1 cellular context compared by ENCODE assay signal in genomic region chr15:78131295-78132021, GRCh38.
TF ChIP-seq lines count a peak whose summit lies in the region.

Gene CIB2, minus strand, starts transcription at chr15:78131445. Its CDS starts 230 bp downstream, at chr15:78131215.

TF ChIP-seq in K562, 482 proteins besides CTCF, POLR2A, EP300 and RAD21 (continued from another document and continues in another):
- TF ChIP-seq THRB (CRISPR knock-in tag; conservative IDR thresholded peaks at IDR 0.05): no peak
- peak; percentile 82 for TF ChIP-seq FIP1L1 (IDR thresholded peaks at IDR 0.05; ENCODE audit: low read depth, low read length, poor library complexity, severe bottlenecking)
- peak in 1 of 2 experiments; percentile 30; a peak in 1 of 4 replicates for TF ChIP-seq SIN3A (IDR thresholded peaks at IDR 0.05; ENCODE audit: borderline replicate concordance in 2 of 2, control insufficient read depth in 1 of 2, low read depth in 2 of 2, low read length in 2 of 2)
- TF ChIP-seq E2F3 (CRISPR knock-in tag; IDR thresholded peaks at IDR 0.05): 0 out of 2 replicates have a peak, but pooled peaks have one; percentile 39
- TF ChIP-seq EGR1 (conservative IDR thresholded peaks at IDR 0.05): peak; percentile 83
- TF ChIP-seq POLR2G (IDR thresholded peaks at IDR 0.05; ENCODE audit: low read depth, low read length): peak; percentile 89
- TF ChIP-seq NEUROD1 (IDR thresholded peaks at IDR 0.05; ENCODE audit: borderline replicate concordance, low read depth, low read length, partially characterized antibody): no peak
- TF ChIP-seq GABPB1 (CRISPR knock-in tag; IDR thresholded peaks at IDR 0.05): peak; percentile 86
- no peak for TF ChIP-seq ZNF23 (CRISPR knock-in tag; IDR thresholded peaks at IDR 0.05)
- TF ChIP-seq ZNF239 (CRISPR knock-in tag; IDR thresholded peaks at IDR 0.05): no peak
- TF ChIP-seq CXXC5 (CRISPR knock-in tag; IDR thresholded peaks at IDR 0.05): peak; percentile 82
- TF ChIP-seq ZNF24 (IDR thresholded peaks at IDR 0.05): 0 out of 2 replicates have a peak, but pooled peaks have one; percentile 37
- 0 out of 2 replicates have a peak, but pooled peaks have one; percentile 23 for TF ChIP-seq ZNF324 (CRISPR knock-in tag; IDR thresholded peaks at IDR 0.05)
- TF ChIP-seq ILK (tag; IDR thresholded peaks at IDR 0.05; ENCODE audit: borderline replicate concordance, low read depth): no peak
- peak; percentile 43; the same call in 1 of the 2 replicates for TF ChIP-seq ZBTB17 (CRISPR knock-in tag; IDR thresholded peaks at IDR 0.05)
- 0 out of 2 replicates have a peak, but pooled peaks have one; percentile 17 for TF ChIP-seq ZNF41 (CRISPR knock-in tag; conservative IDR thresholded peaks at IDR 0.05)
- no peak for TF ChIP-seq ZNF146 (CRISPR knock-in tag; IDR thresholded peaks at IDR 0.05; ENCODE audit: unreplicated experiment)
- TF ChIP-seq ZNF79 (CRISPR knock-in tag; IDR thresholded peaks at IDR 0.05; ENCODE audit: low read depth): 0 out of 2 replicates have a peak, but pooled peaks have one; percentile 29
- no peak for TF ChIP-seq ZC3H11A (IDR thresholded peaks at IDR 0.05; ENCODE audit: low read depth, low read length)
- peak; percentile 71; the same call in 1 of the 2 replicates for TF ChIP-seq ELF2 (CRISPR knock-in tag; IDR thresholded peaks at IDR 0.05)
- TF ChIP-seq ZBTB8A (IDR thresholded peaks at IDR 0.05; ENCODE audit: partially characterized antibody): no peak
- TF ChIP-seq HBP1 (CRISPR knock-in tag; IDR thresholded peaks at IDR 0.05): 0 out of 2 replicates have a peak, but pooled peaks have one; percentile 14
- TF ChIP-seq POLR2B (IDR thresholded peaks at IDR 0.05; ENCODE audit: low read depth, partially characterized antibody): peak; percentile 64
- peak; percentile 91 for TF ChIP-seq RB1 (IDR thresholded peaks at IDR 0.05; ENCODE audit: low read depth)
- peak; percentile 60 for TF ChIP-seq SP1 (CRISPR knock-in tag; IDR thresholded peaks at IDR 0.05)
- TF ChIP-seq ZNF589 (CRISPR knock-in tag; IDR thresholded peaks at IDR 0.05; ENCODE audit: low read depth): peak; percentile 64; the same call in 1 of the 2 replicates
- no peak for TF ChIP-seq ZKSCAN3 (CRISPR knock-in tag; IDR thresholded peaks at IDR 0.05)
- peak; percentile 89 for TF ChIP-seq ETV5 (CRISPR knock-in tag; IDR thresholded peaks at IDR 0.05; ENCODE audit: low read depth)
- peak; percentile 53 for TF ChIP-seq RBBP5 (IDR thresholded peaks at IDR 0.05; ENCODE audit: borderline replicate concordance, insufficient read depth, low read length, poor library complexity, severe bottlenecking)
- no peak; the same call in 1 of the 2 replicates for TF ChIP-seq ZNF695 (CRISPR knock-in tag; IDR thresholded peaks at IDR 0.05)
- 0 out of 2 replicates have a peak, but pooled peaks have one; percentile 39 for TF ChIP-seq TGIF2 (CRISPR knock-in tag; IDR thresholded peaks at IDR 0.05)
- TF ChIP-seq ID3 (CRISPR knock-in tag; IDR thresholded peaks at IDR 0.05): no peak
- peak; percentile 72; the same call in 1 of the 2 replicates for TF ChIP-seq ID3 (tag; IDR thresholded peaks at IDR 0.05)
- TF ChIP-seq ZNF655 (CRISPR knock-in tag; IDR thresholded peaks at IDR 0.05): no peak
- no peak for TF ChIP-seq ZNF197 (CRISPR knock-in tag; IDR thresholded peaks at IDR 0.05; ENCODE audit: low read depth)
- no peak for TF ChIP-seq ZNF75A (CRISPR knock-in tag; IDR thresholded peaks at IDR 0.05)
- peak; percentile 62; the same call in 1 of the 2 replicates for TF ChIP-seq HDAC2 (IDR thresholded peaks at IDR 0.05)
- peak in 2 of 3 experiments; percentile 25 to 48 for TF ChIP-seq YY1 (IDR thresholded peaks at IDR 0.05; ENCODE audit: borderline replicate concordance in 1 of 3, control insufficient read depth in 1 of 3, extremely low read depth in 1 of 3, insufficient read depth in 3 of 3, insufficient read length in 1 of 3, insufficient replicate concordance in 2 of 3, low read depth in 1 of 3, low read length in 2 of 3)
- TF ChIP-seq GTF2F1 (IDR thresholded peaks at IDR 0.05; ENCODE audit: low read depth, low read length): no peak
- TF ChIP-seq TFAP4 (CRISPR knock-in tag; IDR thresholded peaks at IDR 0.05; ENCODE audit: borderline replicate concordance): peak; percentile 61; the same call in 1 of the 2 replicates
- TF ChIP-seq ESRRA (IDR thresholded peaks at IDR 0.05; ENCODE audit: borderline replicate concordance, low read depth): 0 out of 2 replicates have a peak, but pooled peaks have one; percentile 35
- peak; percentile 81 for TF ChIP-seq SUPT5H (IDR thresholded peaks at IDR 0.05)
- peak; percentile 80 for TF ChIP-seq ZBTB1 (CRISPR knock-in tag; IDR thresholded peaks at IDR 0.05; ENCODE audit: borderline replicate concordance, low read depth)
- TF ChIP-seq UBTF (IDR thresholded peaks at IDR 0.05; ENCODE audit: borderline replicate concordance in 1 of 2, low read depth in 2 of 2, low read length in 2 of 2): peak in 1 of 2 experiments; percentile 84; a peak in 2 of 4 replicates
- no peak for TF ChIP-seq DIDO1 (tag; IDR thresholded peaks at IDR 0.05; ENCODE audit: low read depth)
- TF ChIP-seq E2F5 (CRISPR knock-in tag; IDR thresholded peaks at IDR 0.05): 0 out of 2 replicates have a peak, but pooled peaks have one; percentile 25
- TF ChIP-seq LEF1 (IDR thresholded peaks at IDR 0.05): no peak
- no peak for TF ChIP-seq SRSF1 (IDR thresholded peaks at IDR 0.05; ENCODE audit: low read depth, low read length)
- TF ChIP-seq SMAD4 (CRISPR knock-in tag; conservative IDR thresholded peaks at IDR 0.05): peak; percentile 66
